Comparison of ENCODE assay signal across 1 cellular context in genomic region chr1:167510244-167510643, GRCh38.
TF ChIP-seq lines count a peak whose summit lies in the region.

No MANE protein-coding gene starts in this region.

TF ChIP-seq in SK-N-SH, 30 proteins besides CTCF, POLR2A, EP300 and RAD21 (continued from another document):
- TF ChIP-seq, protein P1, sequence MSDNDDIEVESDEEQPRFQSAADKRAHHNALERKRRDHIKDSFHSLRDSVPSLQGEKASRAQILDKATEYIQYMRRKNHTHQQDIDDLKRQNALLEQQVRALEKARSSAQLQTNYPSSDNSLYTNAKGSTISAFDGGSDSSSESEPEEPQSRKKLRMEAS (IDR thresholded peaks at IDR 0.05; ENCODE audit: low read depth), result no peak
TF ChIP-seq in SK-N-SH: peak in this region for 0.
